In genomic region chr17:18226284-18226945, GRCh38 we compare ENCODE assay signal across 8 cellular contexts. TPM values are rescaled to one million over a fixed set of nuclear protein-coding genes. Genes with fewer than 3 reads are reported as not detected.
DNase-seq lines count a peak whose midpoint lies in the region; ATAC-seq and TF ChIP-seq lines count a peak whose summit lies in the region.

No MANE protein-coding gene starts in this region.

- peaks cover 29% of the 10 kb centered on the region for H3K4me1 Mint-ChIP-seq in dendritic cell treated with granulocyte-macrophage colony-stimulating factor and Interleukin-4, amounts not matched to agents 40 ng/mL and 50 ng/mL, for 4 days (ENCODE audit: low read depth)
- peaks cover 24 to 30% (median 27%) of the 10 kb centered on the region in 7 donors for H3K4me1 Mint-ChIP-seq in naive thymus-derived CD4-positive, alpha-beta T cell

- H3K27me3 Mint-ChIP-seq in dendritic cell treated with granulocyte-macrophage colony-stimulating factor and Interleukin-4, amounts not matched to agents 40 ng/mL and 50 ng/mL, for 4 days = peaks cover 5% of the 10 kb centered on the region
- H3K27me3 Mint-ChIP-seq in naive thymus-derived CD4-positive, alpha-beta T cell = no peaks in the 10 kb centered on the region

- peak overlapping the region; percentile 73 for H3K27ac ChIP-seq in naive thymus-derived CD4-positive, alpha-beta T cell (ENCODE audit: low read depth, low read length)

- DNase-seq in AG10803 (ENCODE audit: low read depth) (no peak), LNCaP clone FGC (ENCODE audit: low read depth) (no peak), foreskin melanocyte (no peak), GDM1 (lab: John Stamatoyannopoulos, UW) (no peak)
- peak in 1 of 9 donors; percentile 5 for DNase-seq in naive thymus-derived CD4-positive, alpha-beta T cell

- CTCF ChIA-PET in naive thymus-derived CD4-positive, alpha-beta T cell (lab: Charles Lee) = no interaction called here

- no peak for ATAC-seq in naive thymus-derived CD4-positive, alpha-beta T cell
- no peak for ATAC-seq in GM21360 (IDR thresholded peaks at IDR 0.05; ENCODE audit: unreplicated experiment)
- no peak for ATAC-seq in HG03432 (IDR thresholded peaks at IDR 0.05; ENCODE audit: unreplicated experiment)

- H3K36me3 Mint-ChIP-seq in dendritic cell treated with granulocyte-macrophage colony-stimulating factor and Interleukin-4, amounts not matched to agents 40 ng/mL and 50 ng/mL, for 4 days (ENCODE audit: low read depth) = peaks cover 7% of the 10 kb centered on the region
- H3K36me3 Mint-ChIP-seq in naive thymus-derived CD4-positive, alpha-beta T cell = no peaks in the 10 kb centered on the region

- intact Hi-C loops in dendritic cell treated with granulocyte-macrophage colony-stimulating factor and Interleukin-4, amounts not matched to agents 40 ng/mL and 50 ng/mL, for 4 days (cut with micrococcal nuclease) = no loop called here
- intact Hi-C loops in naive thymus-derived CD4-positive, alpha-beta T cell (cut with micrococcal nuclease) = no loop called here

- peaks cover 7 to 13% of the 10 kb centered on the region in 2 donors for H3K4me1 ChIP-seq in naive thymus-derived CD4-positive, alpha-beta T cell (ENCODE audit: control insufficient read depth in 2 of 2, insufficient read depth in 2 of 2, low read length in 2 of 2)

- TF ChIP-seq CTCF in AG10803 (conservative IDR thresholded peaks at IDR 0.05; ENCODE audit: low read length) (no peak), LNCaP clone FGC (IDR thresholded peaks at IDR 0.05; ENCODE audit: control insufficient read depth, extremely low read depth, insufficient read depth) (no peak)

- H3K4me3 Mint-ChIP-seq in dendritic cell treated with granulocyte-macrophage colony-stimulating factor and Interleukin-4, amounts not matched to agents 40 ng/mL and 50 ng/mL, for 4 days = peak overlapping the region; percentile 80
- peak overlapping the region; percentile 88 to 100 (median 94) for H3K4me3 Mint-ChIP-seq in naive thymus-derived CD4-positive, alpha-beta T cell

- no peaks in the 10 kb centered on the region for H3K27me3 ChIP-seq in naive thymus-derived CD4-positive, alpha-beta T cell (ENCODE audit: control insufficient read depth in 2 of 2, insufficient read depth in 2 of 2, low read length in 2 of 2)

- POLR2A ChIA-PET in naive thymus-derived CD4-positive, alpha-beta T cell (lab: Charles Lee) = no interaction called here

- H3K4me3 ChIP-seq in AG10803 (ENCODE audit: low read length) = peak overlapping the region; percentile 90
- peak overlapping the region; percentile 67 for H3K4me3 ChIP-seq in LNCaP clone FGC (ENCODE audit: low read depth, low read length)
- peak overlapping the region; percentile 83 for H3K4me3 ChIP-seq in naive thymus-derived CD4-positive, alpha-beta T cell (ENCODE audit: low read length)

- H3K9me3 Mint-ChIP-seq in dendritic cell treated with granulocyte-macrophage colony-stimulating factor and Interleukin-4, amounts not matched to agents 40 ng/mL and 50 ng/mL, for 4 days = no peaks in the 10 kb centered on the region
- H3K9me3 Mint-ChIP-seq in naive thymus-derived CD4-positive, alpha-beta T cell = peaks cover 0 to 4% (median 0%) of the 10 kb centered on the region in 11 donors

- no peaks in the 10 kb centered on the region for H3K9me3 ChIP-seq in naive thymus-derived CD4-positive, alpha-beta T cell (ENCODE audit: control insufficient read depth in 2 of 3, low read length in 3 of 3)

- peak overlapping the region; percentile 75 for H3K27ac Mint-ChIP-seq in dendritic cell treated with granulocyte-macrophage colony-stimulating factor and Interleukin-4, amounts not matched to agents 40 ng/mL and 50 ng/mL, for 4 days
- peak overlapping the region; percentile 71 to 95 (median 90) for H3K27ac Mint-ChIP-seq in naive thymus-derived CD4-positive, alpha-beta T cell

- H3K36me3 ChIP-seq in naive thymus-derived CD4-positive, alpha-beta T cell (ENCODE audit: control insufficient read depth in 2 of 3, insufficient read depth in 3 of 3, low read length in 3 of 3) = no peaks in the 10 kb centered on the region

RNA-seq across cellular contexts. Expression of gene LLGL1, which starts 1.0 kb away (rescaled TPM):
- 10 to 100 TPM; 12.9 to 21.6 (median 16.5) TPM for total RNA-seq in naive thymus-derived CD4-positive, alpha-beta T cell
- 1 to 10 TPM in 1 of 2 donors, under 1 TPM in 1; 0.89 to 2.0 TPM for polyA plus RNA-seq in naive thymus-derived CD4-positive, alpha-beta T cell

RNA-seq across cellular contexts. Expression of gene FLII, which starts 32.1 kb away (rescaled TPM):
- total RNA-seq in naive thymus-derived CD4-positive, alpha-beta T cell = 100 to 1,000 TPM; 253 to 348 (median 303) TPM
- polyA plus RNA-seq in naive thymus-derived CD4-positive, alpha-beta T cell = 100 to 1,000 TPM in 1 of 2 donors, 10 to 100 TPM in 1; 93.1 to 198 TPM

RNA-seq across cellular contexts. Expression of gene MIEF2, which starts 34.0 kb away (rescaled TPM):
- total RNA-seq in naive thymus-derived CD4-positive, alpha-beta T cell = 10 to 100 TPM in 4 of 5 experiments, 1 to 10 TPM in 1; 6.5 to 22.5 (median 15.1) TPM
- 10 to 100 TPM; 11.3 to 19.6 TPM for polyA plus RNA-seq in naive thymus-derived CD4-positive, alpha-beta T cell

RNA-seq across cellular contexts. Expression of gene ALKBH5, which starts 42.8 kb away (rescaled TPM):
- 100 to 1,000 TPM in 3 of 5 experiments, 10 to 100 TPM in 2; 97.4 to 135 (median 108) TPM for total RNA-seq in naive thymus-derived CD4-positive, alpha-beta T cell
- 100 to 1,000 TPM; 121 to 154 TPM for polyA plus RNA-seq in naive thymus-derived CD4-positive, alpha-beta T cell
